14 cellular contexts compared by ENCODE assay signal in the genomic region with DNA sequence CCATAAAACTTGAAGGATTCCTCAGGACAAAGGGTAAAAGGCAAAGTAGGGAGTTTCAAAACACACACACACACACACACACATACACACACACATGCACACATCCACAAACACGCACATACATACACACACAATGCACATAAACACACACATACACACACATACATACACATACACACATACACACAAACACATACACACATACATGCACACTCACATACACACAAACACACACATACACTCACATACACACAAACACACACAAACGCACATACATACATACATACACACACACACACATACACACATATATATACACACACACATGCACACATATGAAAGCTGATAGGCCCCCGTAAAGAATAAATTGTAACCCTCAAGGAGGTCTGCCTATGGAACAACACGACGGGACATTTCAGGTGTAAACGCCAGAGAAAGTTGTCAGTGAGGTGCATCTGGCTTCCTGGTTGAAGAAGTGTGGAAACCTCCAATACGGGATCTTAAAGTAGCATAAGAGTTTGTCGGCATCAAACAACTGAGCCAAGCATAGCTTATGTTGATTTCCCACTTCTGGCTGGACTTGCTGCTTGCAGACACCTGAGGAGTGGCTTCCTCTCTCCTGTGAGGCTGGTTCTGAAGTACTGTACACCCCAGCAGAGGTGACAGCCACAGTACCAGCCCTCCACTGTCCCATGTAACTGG. TPM values are rescaled to one million over a fixed set of nuclear protein-coding genes. Genes with fewer than 3 reads are reported as not detected.
DNase-seq lines count a peak whose midpoint lies in the region; ATAC-seq and TF ChIP-seq lines count a peak whose summit lies in the region.
"Had no signal": no experiment of that assay in that cellular context is flagged by ENCODE, and none has a peak within 500 bp of the region (broad histone marks: within the 10 kb centered on the region; RNA-seq: fewer than 3 reads in every experiment).

No MANE protein-coding gene starts in this region.

- peaks cover 76% of the 10 kb centered on the region for H3K4me1 Mint-ChIP-seq in activated CD8-positive, alpha-beta T cell treated with anti-CD3 and anti-CD28 coated beads for 36 hours (ENCODE audit: low read depth)
- H3K4me1 Mint-ChIP-seq in natural killer cell: peaks cover 82 to 92% of the 10 kb centered on the region in 2 donors

- H4K20me1 ChIP-seq in BLaER1 treated with 17β-estradiol and CSF1 and Interleukin-3, amounts not matched to agents 10 nM and 100 nM: peaks cover 34 to 88% (median 73%) of the 10 kb centered on the region in 11 experiments; a peak in 21 of 22 replicates

- ATAC-seq in activated CD8-positive, alpha-beta T cell treated with anti-CD3 and anti-CD28 coated beads for 36 hours: no peak
- no peak for ATAC-seq in natural killer cell

- peaks cover 25 to 55% (median 40%) of the 10 kb centered on the region in 11 experiments for H3K36me3 ChIP-seq in BLaER1 treated with 17β-estradiol and CSF1 and Interleukin-3, amounts not matched to agents 10 nM and 100 nM
- H3K36me3 ChIP-seq: HAP-1, transverse colon had no signal

- no peak overlapping the region for H3K4me3 ChIP-seq in BLaER1 treated with 17β-estradiol and CSF1 and Interleukin-3, amounts not matched to agents 10 nM and 100 nM
- peak overlapping the region; percentile 43 for H3K4me3 ChIP-seq in GM08714 (ENCODE audit: low read length)
- H3K4me3 ChIP-seq: HAP-1, transverse colon had no signal

- H3K4me1 ChIP-seq in BLaER1 treated with 17β-estradiol and CSF1 and Interleukin-3, amounts not matched to agents 10 nM and 100 nM: peaks cover 61 to 78% (median 68%) of the 10 kb centered on the region in 10 experiments
- H3K4me1 ChIP-seq: HAP-1 had no signal

- H3K27ac Mint-ChIP-seq in activated CD8-positive, alpha-beta T cell treated with anti-CD3 and anti-CD28 coated beads for 36 hours: peak overlapping the region; percentile 81
- H3K27ac Mint-ChIP-seq in natural killer cell: peak overlapping the region; percentile 75 to 85

- intact Hi-C loops in activated CD8-positive, alpha-beta T cell treated with anti-CD3 and anti-CD28 coated beads for 36 hours (cut with micrococcal nuclease): no loop called here
- intact Hi-C loops in natural killer cell (cut with micrococcal nuclease): no loop called here

- CTCF ChIA-PET in activated CD8-positive, alpha-beta T cell treated with anti-CD3 and anti-CD28 coated beads for 36 hours (lab: Charles Lee): interaction anchor here (0.6 to 1.3 kb wide), 3 partner anchors 10 to 12 kb away, joined by 3 read pairs; no protein-coding TSS in a partner anchor

- TF ChIP-seq CTCF in activated CD8-positive, alpha-beta T cell treated with anti-CD3 and anti-CD28 coated beads for 36 hours (IDR thresholded peaks at IDR 0.05): no peak
- no peak for TF ChIP-seq CTCF in natural killer cell (IDR thresholded peaks at IDR 0.05)

- peaks cover 73% of the 10 kb centered on the region for H3K36me3 Mint-ChIP-seq in activated CD8-positive, alpha-beta T cell treated with anti-CD3 and anti-CD28 coated beads for 36 hours (ENCODE audit: low read depth)
- no peaks in the 10 kb centered on the region for H3K36me3 Mint-ChIP-seq in natural killer cell

- 0 out of 22 replicates have a peak overlapping the region, but pooled peaks of 1 of the 11 experiments have one; percentile 1 for H3K27ac ChIP-seq in BLaER1 treated with 17β-estradiol and CSF1 and Interleukin-3, amounts not matched to agents 10 nM and 100 nM

- H3K9me3 ChIP-seq in BLaER1 treated with 17β-estradiol and CSF1 and Interleukin-3, amounts not matched to agents 10 nM and 100 nM (replicated peaks in 1 of 11): peaks cover 0 to 27% (median 14%) of the 10 kb centered on the region in 11 experiments; a peak in 11 of 22 replicates
- H3K9me3 ChIP-seq: HAP-1, transverse colon had no signal

- DNase-seq in activated CD8-positive, alpha-beta T cell treated with anti-CD3 and anti-CD28 coated beads for 36 hours: no peak
- no peak for DNase-seq in natural killer cell
- no peak for DNase-seq in NCI-H146 (lab: John Stamatoyannopoulos, UW)
- no peak for DNase-seq in KBM-7
- DNase-seq in NCI-H82 (lab: John Stamatoyannopoulos, UW): no peak
- no peak for DNase-seq in middle frontal gyrus (ENCODE audit: extremely low spot score, low spot score)
- DNase-seq: effector CD8-positive, alpha-beta T cell; KG1; NCI-H345; transverse colon had no signal

- in situ Hi-C loops in KBM-7 (cut with MboI; ENCODE audit: low pct_unique_long_range_greater_than_20kb, low sequenced_read_pairs): no loop called here

- H3K4me3 Mint-ChIP-seq in activated CD8-positive, alpha-beta T cell treated with anti-CD3 and anti-CD28 coated beads for 36 hours: peak overlapping the region; percentile 38
- peak overlapping the region; percentile 0 for H3K4me3 Mint-ChIP-seq in natural killer cell

- H3K27me3 ChIP-seq in BLaER1 treated with 17β-estradiol and CSF1 and Interleukin-3, amounts not matched to agents 10 nM and 100 nM: no peaks in the 10 kb centered on the region

- no peaks in the 10 kb centered on the region for H3K27me3 Mint-ChIP-seq in activated CD8-positive, alpha-beta T cell treated with anti-CD3 and anti-CD28 coated beads for 36 hours
- no peaks in the 10 kb centered on the region for H3K27me3 Mint-ChIP-seq in natural killer cell (ENCODE audit: low read depth in 2 of 2)
- H3K27me3 Mint-ChIP-seq: activated naive CD4-positive, alpha-beta T cell treated with anti-CD3 and anti-CD28 coated beads, Interleukin-2, amount 50 U/mL, for 24 hours had no signal

- peak overlapping the region; percentile 71 to 96 (median 91) for H3K4me2 ChIP-seq in BLaER1 treated with 17β-estradiol and CSF1 and Interleukin-3, amounts not matched to agents 10 nM and 100 nM

- POLR2A ChIA-PET in activated CD8-positive, alpha-beta T cell treated with anti-CD3 and anti-CD28 coated beads for 36 hours (lab: Charles Lee): interaction anchor here (1.0 to 1.8 kb wide), 4 partner anchors 10 to 25 kb away, joined by 3 to 7 read pairs (median 4); no protein-coding TSS in a partner anchor

- H3K9ac ChIP-seq in BLaER1 treated with 17β-estradiol and CSF1 and Interleukin-3, amounts not matched to agents 10 nM and 100 nM: peak overlapping the region in 4 of 11 experiments; percentile 2 to 97 (median 51); a peak in 5 of 22 replicates

- no peaks in the 10 kb centered on the region for H3K9me3 Mint-ChIP-seq in activated CD8-positive, alpha-beta T cell treated with anti-CD3 and anti-CD28 coated beads for 36 hours
- H3K9me3 Mint-ChIP-seq in natural killer cell: no peaks in the 10 kb centered on the region
- H3K9me3 Mint-ChIP-seq: activated naive CD4-positive, alpha-beta T cell treated with anti-CD3 and anti-CD28 coated beads, Interleukin-2, amount 50 U/mL, for 24 hours had no signal

RNA-seq across cellular contexts. Expression of gene RFTN1, which starts 5.8 kb away (rescaled TPM):
- 100 to 1,000 TPM; 113 to 125 TPM for total RNA-seq in activated CD8-positive, alpha-beta T cell treated with anti-CD3 and anti-CD28 coated beads for 36 hours
- total RNA-seq in natural killer cell: 100 to 1,000 TPM; 112 to 135 (median 115) TPM
